In genomic region chr2:11203480-11203879, GRCh38 we compare ENCODE assay signal across 9 cellular contexts. TPM values are rescaled to one million over a fixed set of nuclear protein-coding genes. Genes with fewer than 3 reads are reported as not detected.
DNase-seq lines count a peak whose midpoint lies in the region; ATAC-seq, FAIRE-seq and TF ChIP-seq lines count a peak whose summit lies in the region.
"Had no signal": no experiment of that assay in that cellular context is flagged by ENCODE, and none has a peak within 500 bp of the region (broad histone marks: within the 10 kb centered on the region; RNA-seq: fewer than 3 reads in every experiment).

No MANE protein-coding gene starts in this region.

- CTCF ChIA-PET in HepG2 (lab: Yijun Ruan, JAX; ENCODE audit: low intra/inter-chr PET ratio, low total read pairs), result no interaction called here

- peaks cover 19% of the 10 kb centered on the region for H3K4me1 ChIP-seq in SJSA1 (replicated peaks)
- H3K4me1 ChIP-seq in HepG2 (ENCODE audit: insufficient read depth, low read length), result no peaks in the 10 kb centered on the region

- H2AFZ ChIP-seq in HepG2 (ENCODE audit: low read length), result no peak overlapping the region

- no peaks in the 10 kb centered on the region for H3K79me2 ChIP-seq in HepG2 (ENCODE audit: insufficient read depth, low read length)

- DNase-seq in GF-D8 (lab: John Stamatoyannopoulos, UW), result peak; percentile 11
- peak in 1 of 2 experiments; percentile 83 for DNase-seq in SJSA1 (ENCODE audit: low read depth in 1 of 2, low spot score in 2 of 2)
- no peak for DNase-seq in HepG2 (ENCODE audit: low spot score)
- no peak for DNase-seq in NCI-H526 (lab: John Stamatoyannopoulos, UW)
- no peak for DNase-seq in cerebellar nuclear complex (lab: John Stamatoyannopoulos, UW)
- no peak for DNase-seq in caudate nucleus (lab: John Stamatoyannopoulos, UW)
- DNase-seq in SHP77 (lab: John Stamatoyannopoulos, UW), result no peak

- no peak overlapping the region for H3K4me3 ChIP-seq in SJSA1
- H3K4me3 ChIP-seq in HepG2 (replicated peaks in 1 of 3; ENCODE audit: insufficient read depth in 1 of 3, low read depth in 2 of 3, low read length in 3 of 3), result no peak overlapping the region

- peak overlapping the region; percentile 61 for H3K27ac ChIP-seq in SJSA1
- no peak overlapping the region for H3K27ac ChIP-seq in HepG2 (ENCODE audit: extremely low read length, insufficient read depth, low read length)
- H3K27ac ChIP-seq in caudate nucleus (ENCODE audit: low read depth, low read length), result no peak overlapping the region

- ATAC-seq in HG02610 (IDR thresholded peaks at IDR 0.05; ENCODE audit: unreplicated experiment), result peak; percentile 80
- ATAC-seq in HepG2, result no peak

- no peak overlapping the region for H3K4me2 ChIP-seq in HepG2 (ENCODE audit: low read depth, low read length)

- H4K20me1 ChIP-seq in HepG2 (ENCODE audit: insufficient read depth, low read length), result no peaks in the 10 kb centered on the region

- in situ Hi-C loops in HepG2 (cut with HindIII; ENCODE audit: extremely low pct_ligation_motif_present, low pct_unique_long_range_greater_than_20kb), result no loop called here

- peaks cover 63% of the 10 kb centered on the region for H3K36me3 ChIP-seq in SJSA1
- peaks cover 27 to 88% of the 10 kb centered on the region in 2 experiments for H3K36me3 ChIP-seq in HepG2 (replicated peaks in 1 of 2; ENCODE audit: control insufficient read depth in 1 of 2, insufficient read depth in 2 of 2, low read length in 2 of 2)

- no TSS peak for BruUV-seq in HepG2 (replicated peaks; lab: Mats Ljungman, UMichigan)

- H3K9me3 ChIP-seq in SJSA1 (replicated peaks) (no peaks in the 10 kb centered on the region), HepG2 (ENCODE audit: low read length) (no peaks in the 10 kb centered on the region)

- H3K27me3 ChIP-seq in SJSA1 (replicated peaks) (no peaks in the 10 kb centered on the region), HepG2 (ENCODE audit: control insufficient read depth in 1 of 2, insufficient read depth in 2 of 2, low read length in 2 of 2) (no peaks in the 10 kb centered on the region)

- FAIRE-seq in HepG2 (lab: Jason Lieb, UNC), result no peak
- FAIRE-seq: endometrium had no signal

- H3K9ac ChIP-seq in HepG2 (ENCODE audit: insufficient read depth, low read depth, low read length), result no peak overlapping the region

- no peak for TF ChIP-seq CTCF in HepG2 (CRISPR knock-in tag; IDR thresholded peaks at IDR 0.05)

- TF ChIP-seq POLR2A in HepG2 (IDR thresholded peaks at IDR 0.05; ENCODE audit: insufficient read depth in 1 of 2, low read depth in 2 of 2, low read length in 2 of 2), result no peak

- WGBS in HepG2 (ENCODE audit: low lambda C conversion rate), result 94% methylated on average over 3 of the region's 3 CpGs

- intact Hi-C loops in HepG2 (cut with micrococcal nuclease; ENCODE audit: unreplicated experiment), result no loop called here

- POLR2A ChIA-PET in HepG2 (lab: Yijun Ruan, JAX), result no interaction called here

- no peak for TF ChIP-seq RAD21 in HepG2 (CRISPR knock-in tag; IDR thresholded peaks at IDR 0.05)

- TF ChIP-seq EP300 in HepG2 (IDR thresholded peaks at IDR 0.05; ENCODE audit: low read depth in 2 of 2, low read length in 2 of 2) (no peak), HepG2 (CRISPR knock-in tag; IDR thresholded peaks at IDR 0.05; ENCODE audit: borderline replicate concordance) (no peak)

TF ChIP-seq in HepG2, 621 proteins besides CTCF, POLR2A, EP300 and RAD21:
- no peak for TF ChIP-seq MNT (IDR thresholded peaks at IDR 0.05)
- peak; percentile 84 for TF ChIP-seq RBM22 (optimal IDR thresholded peaks at IDR 0.05; ENCODE audit: low read length)
- TF ChIP-seq AGO2 (optimal IDR thresholded peaks at IDR 0.05; ENCODE audit: low read depth, low read length), result peak; percentile 38
- TF ChIP-seq ZNF24 (IDR thresholded peaks at IDR 0.05), result no peak
TF ChIP-seq in HepG2: peak in this region for 2.

RNA-seq across cellular contexts. Expression of gene SLC66A3, which starts 48.2 kb away (rescaled TPM):
- total RNA-seq in SJSA1 (2014; rRNA removed; shearing (Covaris generic)), result 34.7 and 35.7 TPM in 2 replicates
- total RNA-seq in HepG2 (2016; rRNA removed; fragmentation: Illumina TruSeq; extraction: Trizol), result 1.5 and 2.2 TPM in 2 replicates
- 0.71 and 1.4 TPM in 2 replicates for total RNA-seq in HepG2 (2016; cell fraction: cytosol; rRNA removed; fragmentation: Illumina TruSeq; extraction: Trizol; ENCODE audit: low read depth)
- total RNA-seq in HepG2 (2016; cell fraction: insoluble cytoplasmic fraction; rRNA removed; fragmentation: Illumina TruSeq; extraction: Trizol), result 1.8 TPM in 2 replicates
- total RNA-seq in HepG2 (2016; cell fraction: membrane; rRNA removed; fragmentation: Illumina TruSeq; extraction: Trizol), result 2.2 and 2.8 TPM in 2 replicates
- total RNA-seq in HepG2 (2016; cell fraction: nucleus; rRNA removed; fragmentation: Illumina TruSeq; extraction: Trizol), result 1.3 and 2.1 TPM in 2 replicates
- 3.7 and 5.0 TPM in 2 replicates for polyA plus RNA-seq in HepG2 (2011; rRNA removed)
- 3.7 and 4.6 TPM in 2 replicates for polyA plus RNA-seq in HepG2 (2011; cell fraction: cytosol; rRNA removed)
- polyA plus RNA-seq in HepG2 (2011; cell fraction: nucleus; rRNA removed), result 1.2 and 1.6 TPM in 2 replicates
- 2.1 and 2.2 TPM in 2 replicates for polyA plus RNA-seq in HepG2 (2012)
- polyA plus RNA-seq in HepG2 (2016; cell fraction: cytosol; fragmentation: Illumina TruSeq; extraction: Trizol; ENCODE audit: low read depth), result 1.4 and 2.5 TPM in 2 replicates
- 1.7 TPM in 2 replicates for polyA plus RNA-seq in HepG2 (2016; cell fraction: insoluble cytoplasmic fraction; fragmentation: Illumina TruSeq; extraction: Trizol; ENCODE audit: low read depth)
- 2.2 and 2.4 TPM in 2 replicates for polyA plus RNA-seq in HepG2 (2016; cell fraction: membrane; fragmentation: Illumina TruSeq; extraction: Trizol; ENCODE audit: low read depth)
- 1.5 and 3.4 TPM in 2 replicates for polyA plus RNA-seq in HepG2 (2016; cell fraction: nucleus; fragmentation: Illumina TruSeq; extraction: Trizol; ENCODE audit: insufficient read depth, low read depth)
- 11.8 and 11.9 TPM in 2 replicates for polyA minus RNA-seq in HepG2 (2011; rRNA and poly(A)+ RNA removed; ENCODE audit: low replicate concordance)
- polyA minus RNA-seq in HepG2 (2011; cell fraction: cytosol; rRNA and poly(A)+ RNA removed), result 1.6 and 1.7 TPM in 2 replicates
- polyA minus RNA-seq in HepG2 (2011; cell fraction: nucleus; rRNA and poly(A)+ RNA removed), result 0.90 and 2.4 TPM in 2 replicates
